In genomic region chr17:17433260-17433659, GRCh38 we compare ENCODE assay signal across 1 cellular context.
TF ChIP-seq lines count a peak whose summit lies in the region.

No MANE protein-coding gene starts in this region.

TF ChIP-seq in HepG2, 621 proteins besides CTCF, POLR2A, EP300 and RAD21 (continued from another document and continues in another):
- TF ChIP-seq CEBPZ (IDR thresholded peaks at IDR 0.05; ENCODE audit: low read length) (no peak), ZNF446 (CRISPR knock-in tag; IDR thresholded peaks at IDR 0.05) (no peak), PRDM10 (CRISPR knock-in tag; IDR thresholded peaks at IDR 0.05; ENCODE audit: low read depth) (no peak), KLF6 (CRISPR knock-in tag; IDR thresholded peaks at IDR 0.05) (no peak), DRAP1 (CRISPR knock-in tag; IDR thresholded peaks at IDR 0.05) (no peak), GPN1 (CRISPR knock-in tag; IDR thresholded peaks at IDR 0.05; ENCODE audit: borderline replicate concordance) (no peak), NR2F6 (IDR thresholded peaks at IDR 0.05) (no peak), NR2F6 (CRISPR knock-in tag; IDR thresholded peaks at IDR 0.05) (peak; percentile 53; the same call in 1 of the 2 replicates), SAFB2 (CRISPR knock-in tag; IDR thresholded peaks at IDR 0.05; ENCODE audit: borderline replicate concordance, low read depth) (no peak), ATF5 (CRISPR knock-in tag; IDR thresholded peaks at IDR 0.05; ENCODE audit: low read depth) (no peak), NKX3-1 (CRISPR knock-in tag; IDR thresholded peaks at IDR 0.05) (no peak), ZNF609 (CRISPR knock-in tag; IDR thresholded peaks at IDR 0.05; ENCODE audit: borderline replicate concordance) (no peak), GTF3A (CRISPR knock-in tag; conservative IDR thresholded peaks at IDR 0.05) (no peak), NR0B2 (CRISPR knock-in tag; IDR thresholded peaks at IDR 0.05) (no peak), ZNF3 (CRISPR knock-in tag; IDR thresholded peaks at IDR 0.05) (no peak), ZNF605 (CRISPR knock-in tag; IDR thresholded peaks at IDR 0.05) (no peak), MAF1 (CRISPR knock-in tag; IDR thresholded peaks at IDR 0.05; ENCODE audit: borderline replicate concordance) (no peak), KLF13 (CRISPR knock-in tag; IDR thresholded peaks at IDR 0.05) (no peak), REL (CRISPR knock-in tag; conservative IDR thresholded peaks at IDR 0.05) (no peak), ZNF280D (CRISPR knock-in tag; IDR thresholded peaks at IDR 0.05) (no peak), MTF2 (CRISPR knock-in tag; IDR thresholded peaks at IDR 0.05; ENCODE audit: borderline replicate concordance) (no peak), NFYC (CRISPR knock-in tag; IDR thresholded peaks at IDR 0.05) (no peak), ZNF780A (CRISPR knock-in tag; IDR thresholded peaks at IDR 0.05) (no peak), ZBTB40 (IDR thresholded peaks at IDR 0.05) (no peak), ZBTB40 (CRISPR knock-in tag; IDR thresholded peaks at IDR 0.05) (no peak), ZNF343 (CRISPR knock-in tag; IDR thresholded peaks at IDR 0.05) (no peak)
